In genomic region chr10:8331896-8332729, GRCh38 we compare ENCODE assay signal across 1 cellular context.
TF ChIP-seq lines count a peak whose summit lies in the region.

No MANE protein-coding gene starts in this region.

TF ChIP-seq in GM23338, 12 proteins besides CTCF, POLR2A, EP300 and RAD21 (continued from another document):
- TF ChIP-seq, protein P1, sequence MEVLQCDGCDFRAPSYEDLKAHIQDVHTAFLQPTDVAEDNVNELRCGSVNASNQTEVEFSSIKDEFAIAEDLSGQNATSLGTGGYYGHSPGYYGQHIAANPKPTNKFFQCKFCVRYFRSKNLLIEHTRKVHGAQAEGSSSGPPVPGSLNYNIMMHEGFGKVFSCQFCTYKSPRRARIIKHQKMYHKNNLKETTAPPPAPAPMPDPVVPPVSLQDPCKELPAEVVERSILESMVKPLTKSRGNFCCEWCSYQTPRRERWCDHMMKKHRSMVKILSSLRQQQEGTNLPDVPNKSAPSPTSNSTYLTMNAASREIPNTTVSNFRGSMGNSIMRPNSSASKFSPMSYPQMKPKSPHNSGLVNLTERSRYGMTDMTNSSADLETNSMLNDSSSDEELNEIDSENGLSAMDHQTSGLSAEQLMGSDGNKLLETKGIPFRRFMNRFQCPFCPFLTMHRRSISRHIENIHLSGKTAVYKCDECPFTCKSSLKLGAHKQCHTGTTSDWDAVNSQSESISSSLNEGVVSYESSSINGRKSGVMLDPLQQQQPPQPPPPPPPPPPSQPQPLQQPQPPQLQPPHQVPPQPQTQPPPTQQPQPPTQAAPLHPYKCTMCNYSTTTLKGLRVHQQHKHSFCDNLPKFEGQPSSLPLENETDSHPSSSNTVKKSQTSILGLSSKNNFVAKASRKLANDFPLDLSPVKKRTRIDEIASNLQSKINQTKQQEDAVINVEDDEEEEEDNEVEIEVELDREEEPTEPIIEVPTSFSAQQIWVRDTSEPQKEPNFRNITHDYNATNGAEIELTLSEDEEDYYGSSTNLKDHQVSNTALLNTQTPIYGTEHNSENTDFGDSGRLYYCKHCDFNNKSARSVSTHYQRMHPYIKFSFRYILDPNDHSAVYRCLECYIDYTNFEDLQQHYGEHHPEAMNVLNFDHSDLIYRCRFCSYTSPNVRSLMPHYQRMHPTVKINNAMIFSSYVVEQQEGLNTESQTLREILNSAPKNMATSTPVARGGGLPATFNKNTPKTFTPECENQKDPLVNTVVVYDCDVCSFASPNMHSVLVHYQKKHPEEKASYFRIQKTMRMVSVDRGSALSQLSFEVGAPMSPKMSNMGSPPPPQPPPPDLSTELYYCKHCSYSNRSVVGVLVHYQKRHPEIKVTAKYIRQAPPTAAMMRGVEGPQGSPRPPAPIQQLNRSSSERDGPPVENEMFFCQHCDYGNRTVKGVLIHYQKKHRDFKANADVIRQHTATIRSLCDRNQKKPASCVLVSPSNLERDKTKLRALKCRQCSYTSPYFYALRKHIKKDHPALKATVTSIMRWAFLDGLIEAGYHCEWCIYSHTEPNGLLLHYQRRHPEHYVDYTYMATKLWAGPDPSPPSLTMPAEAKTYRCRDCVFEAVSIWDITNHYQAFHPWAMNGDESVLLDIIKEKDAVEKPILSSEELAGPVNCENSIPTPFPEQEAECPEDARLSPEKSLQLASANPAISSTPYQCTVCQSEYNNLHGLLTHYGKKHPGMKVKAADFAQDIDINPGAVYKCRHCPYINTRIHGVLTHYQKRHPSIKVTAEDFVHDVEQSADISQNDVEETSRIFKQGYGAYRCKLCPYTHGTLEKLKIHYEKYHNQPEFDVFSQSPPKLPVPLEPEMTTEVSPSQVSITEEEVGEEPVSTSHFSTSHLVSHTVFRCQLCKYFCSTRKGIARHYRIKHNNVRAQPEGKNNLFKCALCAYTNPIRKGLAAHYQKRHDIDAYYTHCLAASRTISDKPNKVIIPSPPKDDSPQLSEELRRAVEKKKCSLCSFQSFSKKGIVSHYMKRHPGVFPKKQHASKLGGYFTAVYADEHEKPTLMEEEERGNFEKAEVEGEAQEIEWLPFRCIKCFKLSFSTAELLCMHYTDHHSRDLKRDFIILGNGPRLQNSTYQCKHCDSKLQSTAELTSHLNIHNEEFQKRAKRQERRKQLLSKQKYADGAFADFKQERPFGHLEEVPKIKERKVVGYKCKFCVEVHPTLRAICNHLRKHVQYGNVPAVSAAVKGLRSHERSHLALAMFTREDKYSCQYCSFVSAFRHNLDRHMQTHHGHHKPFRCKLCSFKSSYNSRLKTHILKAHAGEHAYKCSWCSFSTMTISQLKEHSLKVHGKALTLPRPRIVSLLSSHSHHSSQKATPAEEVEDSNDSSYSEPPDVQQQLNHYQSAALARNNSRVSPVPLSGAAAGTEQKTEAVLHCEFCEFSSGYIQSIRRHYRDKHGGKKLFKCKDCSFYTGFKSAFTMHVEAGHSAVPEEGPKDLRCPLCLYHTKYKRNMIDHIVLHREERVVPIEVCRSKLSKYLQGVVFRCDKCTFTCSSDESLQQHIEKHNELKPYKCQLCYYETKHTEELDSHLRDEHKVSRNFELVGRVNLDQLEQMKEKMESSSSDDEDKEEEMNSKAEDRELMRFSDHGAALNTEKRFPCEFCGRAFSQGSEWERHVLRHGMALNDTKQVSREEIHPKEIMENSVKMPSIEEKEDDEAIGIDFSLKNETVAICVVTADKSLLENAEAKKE (CRISPR knock-in tag; IDR thresholded peaks at IDR 0.05), result no peak
- TF ChIP-seq NANOG (IDR thresholded peaks at IDR 0.05; ENCODE audit: borderline replicate concordance) (no peak), STAT1 (IDR thresholded peaks at IDR 0.05; ENCODE audit: unreplicated experiment) (no peak), JUNB (IDR thresholded peaks at IDR 0.05; ENCODE audit: unreplicated experiment) (no peak)
